In the genomic region with DNA sequence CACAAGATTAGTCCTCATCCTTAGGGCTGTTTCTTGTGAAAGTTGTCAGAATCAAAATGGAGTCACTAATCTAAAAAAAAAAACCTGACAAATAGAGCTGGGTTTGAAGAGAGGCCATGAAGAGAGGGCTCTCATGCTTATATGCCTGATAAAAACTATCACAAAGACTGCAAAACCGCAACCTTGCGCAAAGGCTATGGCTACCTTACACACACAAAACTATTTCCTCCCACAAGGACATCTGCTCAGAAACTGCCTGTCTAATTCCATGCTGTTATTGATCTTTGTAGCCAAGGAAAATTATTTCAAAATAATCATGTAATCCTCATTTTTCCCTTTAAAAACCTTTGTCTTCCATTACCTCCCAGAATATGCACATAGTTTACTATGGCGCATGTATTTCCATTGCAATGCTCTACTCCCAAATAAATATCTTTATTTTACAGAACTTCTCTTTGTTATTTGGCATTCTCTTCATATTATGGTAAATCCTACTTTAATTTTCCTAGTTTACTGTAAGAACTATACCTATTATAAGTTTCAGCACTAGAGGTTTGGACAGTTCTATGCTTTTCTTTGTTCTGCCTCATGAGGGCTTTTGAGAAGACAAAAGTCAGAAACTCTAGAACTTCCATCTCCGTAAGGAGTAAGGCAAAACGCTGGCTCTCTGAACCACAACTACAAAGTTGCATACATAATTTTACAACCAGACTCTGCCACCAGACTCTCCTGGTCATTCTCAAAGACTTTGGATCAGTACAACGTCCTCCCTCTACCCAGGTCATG, we compare ENCODE assay signal across 1 cellular context.
TF ChIP-seq lines count a peak whose summit lies in the region.

No MANE protein-coding gene starts in this region.

TF ChIP-seq in IMR-90, 13 proteins besides CTCF, POLR2A, EP300 and RAD21:
- TF ChIP-seq MAFK (IDR thresholded peaks at IDR 0.05; ENCODE audit: low read depth, low read length) = no peak
- no peak for TF ChIP-seq MAZ (IDR thresholded peaks at IDR 0.05; ENCODE audit: borderline replicate concordance, low read depth, low read length)
- no peak for TF ChIP-seq SMC3 (IDR thresholded peaks at IDR 0.05; ENCODE audit: low read depth, low read length)
- TF ChIP-seq MXI1 (IDR thresholded peaks at IDR 0.05; ENCODE audit: borderline replicate concordance, low read depth, low read length) = no peak
- TF ChIP-seq, protein P1, sequence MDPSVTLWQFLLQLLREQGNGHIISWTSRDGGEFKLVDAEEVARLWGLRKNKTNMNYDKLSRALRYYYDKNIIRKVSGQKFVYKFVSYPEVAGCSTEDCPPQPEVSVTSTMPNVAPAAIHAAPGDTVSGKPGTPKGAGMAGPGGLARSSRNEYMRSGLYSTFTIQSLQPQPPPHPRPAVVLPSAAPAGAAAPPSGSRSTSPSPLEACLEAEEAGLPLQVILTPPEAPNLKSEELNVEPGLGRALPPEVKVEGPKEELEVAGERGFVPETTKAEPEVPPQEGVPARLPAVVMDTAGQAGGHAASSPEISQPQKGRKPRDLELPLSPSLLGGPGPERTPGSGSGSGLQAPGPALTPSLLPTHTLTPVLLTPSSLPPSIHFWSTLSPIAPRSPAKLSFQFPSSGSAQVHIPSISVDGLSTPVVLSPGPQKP (IDR thresholded peaks at IDR 0.05; ENCODE audit: borderline replicate concordance, low read depth, low read length) = no peak
- TF ChIP-seq CHD1 (IDR thresholded peaks at IDR 0.05; ENCODE audit: low read depth, low read length) = no peak
- TF ChIP-seq BHLHE40 (IDR thresholded peaks at IDR 0.05; ENCODE audit: low read depth, low read length) = no peak
- TF ChIP-seq CEBPB (IDR thresholded peaks at IDR 0.05; ENCODE audit: low read depth, low read length) = no peak
- TF ChIP-seq FOS (IDR thresholded peaks at IDR 0.05; ENCODE audit: low read depth, low read length) = no peak
- no peak for TF ChIP-seq RCOR1 (IDR thresholded peaks at IDR 0.05; ENCODE audit: insufficient replicate concordance, low read length)
- TF ChIP-seq, protein P2, sequence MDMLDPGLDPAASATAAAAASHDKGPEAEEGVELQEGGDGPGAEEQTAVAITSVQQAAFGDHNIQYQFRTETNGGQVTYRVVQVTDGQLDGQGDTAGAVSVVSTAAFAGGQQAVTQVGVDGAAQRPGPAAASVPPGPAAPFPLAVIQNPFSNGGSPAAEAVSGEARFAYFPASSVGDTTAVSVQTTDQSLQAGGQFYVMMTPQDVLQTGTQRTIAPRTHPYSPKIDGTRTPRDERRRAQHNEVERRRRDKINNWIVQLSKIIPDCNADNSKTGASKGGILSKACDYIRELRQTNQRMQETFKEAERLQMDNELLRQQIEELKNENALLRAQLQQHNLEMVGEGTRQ (IDR thresholded peaks at IDR 0.05; ENCODE audit: low read depth, low read length) = no peak
